ENCODE assay signal across 8 cellular contexts in genomic region chr6:3742426-3743344, GRCh38. TPM values are rescaled to one million over a fixed set of nuclear protein-coding genes. Genes with fewer than 3 reads are reported as not detected.
A peak's percentile ranks its signal among the peaks of the same experiment; 100 is the strongest.
DNase-seq lines count a peak whose midpoint lies in the region; ATAC-seq and TF ChIP-seq lines count a peak whose summit lies in the region.

No MANE protein-coding gene starts in this region.

- peak overlapping the region; percentile 72 for H3K27ac ChIP-seq in lower lobe of right lung

- H3K36me3 ChIP-seq in lower lobe of right lung = peaks cover 15% of the 10 kb centered on the region

- no peaks in the 10 kb centered on the region for H3K36me3 Mint-ChIP-seq in activated CD4-positive, alpha-beta T cell treated with anti-CD3 and anti-CD28 coated beads, Interleukin-2, amount 10 ng/mL, durations not matched to agents 7 days and 5 days (ENCODE audit: low read depth)

- POLR2A ChIA-PET in activated CD4-positive, alpha-beta T cell treated with anti-CD3 and anti-CD28 coated beads, Interleukin-2, amount 10 ng/mL, durations not matched to agents 7 days and 5 days (lab: Charles Lee) = no interaction called here

- peak; percentile 92 for TF ChIP-seq CTCF in lower lobe of right lung (IDR thresholded peaks at IDR 0.05)

- H3K4me1 Mint-ChIP-seq in activated CD4-positive, alpha-beta T cell treated with anti-CD3 and anti-CD28 coated beads, Interleukin-2, amount 10 ng/mL, durations not matched to agents 7 days and 5 days = peaks cover 11% of the 10 kb centered on the region

- H3K9me3 ChIP-seq in lower lobe of right lung = no peaks in the 10 kb centered on the region

- intact Hi-C loops in lower lobe of right lung (cut with DNase I) = no loop called here

- H3K9me3 Mint-ChIP-seq in activated CD4-positive, alpha-beta T cell treated with anti-CD3 and anti-CD28 coated beads, Interleukin-2, amount 10 ng/mL, durations not matched to agents 7 days and 5 days = no peaks in the 10 kb centered on the region

- no peaks in the 10 kb centered on the region for H3K27me3 ChIP-seq in lower lobe of right lung (ENCODE audit: low read depth)

- no peak overlapping the region for H3K4me3 Mint-ChIP-seq in activated CD4-positive, alpha-beta T cell treated with anti-CD3 and anti-CD28 coated beads, Interleukin-2, amount 10 ng/mL, durations not matched to agents 7 days and 5 days

- CTCF ChIA-PET in activated CD4-positive, alpha-beta T cell treated with anti-CD3 and anti-CD28 coated beads, Interleukin-2, amount 10 ng/mL, durations not matched to agents 7 days and 5 days (lab: Charles Lee) = interaction anchor here (0.6 to 1.7 kb wide), 6 partner anchors 9 to 568 kb away, joined by 3 to 10 read pairs (median 4); no protein-coding TSS in a partner anchor

- peak overlapping the region; percentile 23 for H3K4me3 ChIP-seq in lower lobe of right lung

- H3K27ac Mint-ChIP-seq in activated CD4-positive, alpha-beta T cell treated with anti-CD3 and anti-CD28 coated beads, Interleukin-2, amount 10 ng/mL, durations not matched to agents 7 days and 5 days = no peak overlapping the region

- DNase-seq in 8988T (peak; percentile 58), NCI-H69 (lab: John Stamatoyannopoulos, UW) (peak; percentile 83), dedifferentiated amniotic fluid mesenchymal stem cell (ENCODE audit: extremely low spot score) (peak; percentile 68), lower lobe of right lung (peak; percentile 91)
- DNase-seq in activated CD4-positive, alpha-beta T cell treated with anti-CD3 and anti-CD28 coated beads, Interleukin-2, amount 10 ng/mL, durations not matched to agents 7 days and 5 days = peak; percentile 90
- DNase-seq in stimulated activated CD4-positive, alpha-beta T cell treated with anti-CD3 and anti-CD28 coated beads, TNF-alpha, amount 100 ng/mL, for 1 hour (ENCODE audit: low read depth in 3 of 3, low spot score in 1 of 3) = peak; percentile 76 to 95 (median 81)

- H3K4me1 ChIP-seq in lower lobe of right lung = peaks cover 75% of the 10 kb centered on the region

- ATAC-seq in GM18498 (IDR thresholded peaks at IDR 0.05; ENCODE audit: unreplicated experiment) (peak; percentile 79), HG03097 (IDR thresholded peaks at IDR 0.05; ENCODE audit: low FRiP score, unreplicated experiment) (peak; percentile 52), lower lobe of right lung (peak; percentile 87 to 89)

- peaks cover 5% of the 10 kb centered on the region for H3K27me3 Mint-ChIP-seq in activated CD4-positive, alpha-beta T cell treated with anti-CD3 and anti-CD28 coated beads, Interleukin-2, amount 10 ng/mL, durations not matched to agents 7 days and 5 days

RNA-seq across cellular contexts. Expression of gene PXDC1, which starts 8.8 kb away (rescaled TPM):
- under 1 TPM in 1 of 2 experiments, not detected in 1; 0.21 TPM for total RNA-seq in activated CD4-positive, alpha-beta T cell treated with anti-CD3 and anti-CD28 coated beads, Interleukin-2, amount 10 ng/mL, durations not matched to agents 7 days and 5 days
- 50.9 TPM for total RNA-seq in lower lobe of right lung

Comparison
In these comparisons a context has a peak if more than half of its experiments do, and no peak if none do; other contexts are left out.
1. Peak in every context shown above with its lines: DNase-seq, ATAC-seq, H3K4me3 ChIP-seq and H3K27ac ChIP-seq.
2. RNA of gene PXDC1, which starts 8.8 kb away (total RNA-seq): 50.9 TPM in lower lobe of right lung (single experiment); 0.21 TPM in activated CD4-positive, alpha-beta T cell treated with anti-CD3 and anti-CD28 coated beads, Interleukin-2, amount 10 ng/mL, durations not matched to agents 7 days and 5 days; every median in the first group is over 10 times any median in the second.